Comparison of ENCODE assay signal across 9 cellular contexts in genomic region chr3:45551214-45552010, GRCh38. TPM values are rescaled to one million over a fixed set of nuclear protein-coding genes. Genes with fewer than 3 reads are reported as not detected.
A peak's percentile ranks its signal among the peaks of the same experiment; 100 is the strongest.
DNase-seq lines count a peak whose midpoint lies in the region; ATAC-seq and TF ChIP-seq lines count a peak whose summit lies in the region.
"Had no signal": no experiment of that assay in that cellular context is flagged by ENCODE, and none has a peak within 500 bp of the region (broad histone marks: within the 10 kb centered on the region; RNA-seq: fewer than 3 reads in every experiment).

No MANE protein-coding gene starts in this region.

- peaks cover 6% of the 10 kb centered on the region for H3K36me3 Mint-ChIP-seq in osteocyte (ENCODE audit: unreplicated experiment)
- peaks cover 13% of the 10 kb centered on the region for H3K36me3 Mint-ChIP-seq in stimulated activated memory B cell treated with anti-CD40 and anti-IgM and Interleukin-4, amounts not matched to agents 10 μg/mL and 1 μg/mL and 100 μg/mL, for 72 hours

- no peaks in the 10 kb centered on the region for H3K27me3 Mint-ChIP-seq in osteocyte (ENCODE audit: unreplicated experiment)
- H3K27me3 Mint-ChIP-seq in stimulated activated memory B cell treated with anti-CD40 and anti-IgM and Interleukin-4, amounts not matched to agents 10 μg/mL and 1 μg/mL and 100 μg/mL, for 72 hours = no peaks in the 10 kb centered on the region

- peaks cover 25% of the 10 kb centered on the region for H3K4me1 ChIP-seq in BE2C

- no peaks in the 10 kb centered on the region for H3K9me3 ChIP-seq in BE2C

- peaks cover 70% of the 10 kb centered on the region for H3K4me1 Mint-ChIP-seq in osteocyte (ENCODE audit: unreplicated experiment)
- H3K4me1 Mint-ChIP-seq in stimulated activated memory B cell treated with anti-CD40 and anti-IgM and Interleukin-4, amounts not matched to agents 10 μg/mL and 1 μg/mL and 100 μg/mL, for 72 hours = peaks cover 40% of the 10 kb centered on the region

- no peaks in the 10 kb centered on the region for H3K36me3 ChIP-seq in BE2C

- no peak for ATAC-seq in stimulated activated memory B cell treated with anti-CD40 and anti-IgM and Interleukin-4, amounts not matched to agents 10 μg/mL and 1 μg/mL and 100 μg/mL, for 72 hours
- no peak for ATAC-seq in GM19351 (IDR thresholded peaks at IDR 0.05; ENCODE audit: unreplicated experiment)

- in situ Hi-C loops in GM13976 (cut with MboI; ENCODE audit: low sequenced_read_pairs, unreplicated experiment) = no loop called here

- no peaks in the 10 kb centered on the region for H3K9me3 Mint-ChIP-seq in osteocyte (ENCODE audit: unreplicated experiment)
- H3K9me3 Mint-ChIP-seq in stimulated activated memory B cell treated with anti-CD40 and anti-IgM and Interleukin-4, amounts not matched to agents 10 μg/mL and 1 μg/mL and 100 μg/mL, for 72 hours = no peaks in the 10 kb centered on the region

- H3K27me3 ChIP-seq in BE2C = no peaks in the 10 kb centered on the region

- no peak overlapping the region for H3K4me3 ChIP-seq in BE2C (ENCODE audit: low read depth, low read length)

- TF ChIP-seq CTCF in BE2C (IDR thresholded peaks at IDR 0.05; ENCODE audit: low read depth, low read length) (no peak), osteocyte (IDR thresholded peaks at IDR 0.05) (no peak), GM13976 (IDR thresholded peaks at IDR 0.05; ENCODE audit: borderline replicate concordance, control extremely low read depth, extremely low read depth, insufficient read depth, missing control alignments) (no peak)

- no peak overlapping the region for H3K4me3 Mint-ChIP-seq in osteocyte (ENCODE audit: unreplicated experiment)
- H3K4me3 Mint-ChIP-seq in stimulated activated memory B cell treated with anti-CD40 and anti-IgM and Interleukin-4, amounts not matched to agents 10 μg/mL and 1 μg/mL and 100 μg/mL, for 72 hours = no peak overlapping the region

- H3K27ac Mint-ChIP-seq in osteocyte (ENCODE audit: unreplicated experiment) = peak overlapping the region; percentile 56
- H3K27ac Mint-ChIP-seq in stimulated activated memory B cell treated with anti-CD40 and anti-IgM and Interleukin-4, amounts not matched to agents 10 μg/mL and 1 μg/mL and 100 μg/mL, for 72 hours = no peak overlapping the region

- peak; percentile 49 for DNase-seq in BE2C
- DNase-seq in OCI-M1 (lab: John Stamatoyannopoulos, UW) = peak; percentile 76
- DNase-seq in fibroblast of gingiva (ENCODE audit: low read depth) = peak; percentile 88
- peak; percentile 88 for DNase-seq in osteocyte (ENCODE audit: extremely low spot score, unreplicated experiment)
- DNase-seq in KG1 (lab: John Stamatoyannopoulos, UW) = no peak
- no peak for DNase-seq in GM13976 (ENCODE audit: low spot score)
- DNase-seq: NCI-H526 treated with DMSO at 0.1 percent for 48 hours had no signal

RNA-seq across cellular contexts. Expression of gene LIMD1, which starts 43.1 kb away (rescaled TPM):
- 4.1 TPM for polyA plus RNA-seq in BE2C (2012; ENCODE audit: insufficient read depth, insufficient read length, low read depth)
- 28.3 and 33.8 TPM in 2 replicates for total RNA-seq in osteocyte

Comparison
In these comparisons a context has a peak if more than half of its experiments do, and no peak if none do; other contexts are left out.
1. DNase-seq: peak in BE2C (single experiment), OCI-M1 (single experiment), fibroblast of gingiva (single experiment) and osteocyte (single experiment); none in KG1 (single experiment) and GM13976 (single experiment).